20 cellular contexts compared by ENCODE assay signal in genomic region chr5:134534058-134534725, GRCh38. TPM values are rescaled to one million over a fixed set of nuclear protein-coding genes. Genes with fewer than 3 reads are reported as not detected.
DNase-seq lines count a peak whose midpoint lies in the region; ATAC-seq, FAIRE-seq and TF ChIP-seq lines count a peak whose summit lies in the region.
"Had no signal": no experiment of that assay in that cellular context is flagged by ENCODE, and none has a peak within 500 bp of the region (broad histone marks: within the 10 kb centered on the region; RNA-seq: fewer than 3 reads in every experiment).

No MANE protein-coding gene starts in this region.

- TF ChIP-seq POLR2A in GM12878 (IDR thresholded peaks at IDR 0.05; ENCODE audit: low read depth, low read length) = peak; percentile 15; the same call in 1 of the 2 replicates

- peaks cover 82% of the 10 kb centered on the region for H3K79me2 ChIP-seq in GM12878 (ENCODE audit: control insufficient read depth, insufficient read depth, low read length)

- ATAC-seq in GM12878 = no peak

- peaks cover 29% of the 10 kb centered on the region for H3K36me3 ChIP-seq in HUES64 (ENCODE audit: insufficient read depth, low read length)
- peaks cover 11 to 22% of the 10 kb centered on the region in 2 experiments for H3K36me3 ChIP-seq in GM12878 (ENCODE audit: control insufficient read depth in 2 of 2, insufficient read depth in 2 of 2, low read length in 1 of 2)

- no peak overlapping the region for H3K4me3 Mint-ChIP-seq in nephron progenitor cell
- H3K4me3 Mint-ChIP-seq: activated T-helper 1 cell treated with anti-CD3 and anti-CD28 coated beads, Interleukin-12 subunit alpha, Interleukin-12 subunit beta, Interleukin-2, Interleukin-4 antibody, amounts not matched to agents 30 ng/mL and 10 ng/mL and 1 ng/mL, durations not matched to agents 14 hours and 24 hours and 36 hours had no signal

- H3K9me3 ChIP-seq in HUES64 (ENCODE audit: insufficient read depth, low read depth, low read length) (no peaks in the 10 kb centered on the region), GM12878 (replicated peaks; ENCODE audit: control insufficient read depth, insufficient read depth, low read length) (no peaks in the 10 kb centered on the region)
- H3K9me3 ChIP-seq: HAP-1, pancreas, tibial nerve had no signal

- RAD21 ChIA-PET in GM12878 (lab: Charles Lee; ENCODE audit: unreplicated experiment) = interaction anchor here (1.2 to 11.0 kb wide), 3 partner anchors 9 to 53 kb away, joined by 4 to 144 read pairs (median 4); no protein-coding TSS in a partner anchor

- no peak overlapping the region for H2AFZ ChIP-seq in GM12878 (ENCODE audit: control insufficient read depth, low read depth, low read length)

- TF ChIP-seq CTCF in GM12878 (IDR thresholded peaks at IDR 0.05 in 2 of 3, conservative IDR thresholded peaks at IDR 0.05 in 1 of 3; ENCODE audit: control insufficient read depth in 2 of 3, extremely low read depth in 1 of 3, insufficient read depth in 1 of 3, low read depth in 3 of 3, low read length in 3 of 3) (no peak), nephron progenitor cell (IDR thresholded peaks at IDR 0.05) (no peak)

- H3K4me3 ChIP-seq in HUES64 (ENCODE audit: low read length) (no peak overlapping the region), GM12878 (no peak overlapping the region)
- H3K4me3 ChIP-seq: HAP-1, pancreas, SK-N-MC, tibial nerve had no signal

- WGBS in HUES64 = 78% methylated on average over 10 of the region's 10 CpGs
- WGBS in GM12878 (ENCODE audit: insufficient coverage, insufficient replicate concordance, low lambda C conversion rate, missing lambda C conversion rate) = 60% methylated on average over 10 of the region's 10 CpGs

- H3K4me1 Mint-ChIP-seq in nephron progenitor cell = peaks cover 63% of the 10 kb centered on the region

- DNase-seq in NCI-H510A treated with DMSO at 0.1 percent for 48 hours (lab: John Stamatoyannopoulos, UW) (peak; percentile 28), NCI-H510A (lab: John Stamatoyannopoulos, UW) (no peak), GM12878 (ENCODE audit: low read depth, low spot score) (no peak), nephron progenitor cell (no peak), OCI-M2 (lab: John Stamatoyannopoulos, UW; ENCODE audit: unreplicated experiment) (no peak), SW480 (ENCODE audit: low spot score) (no peak)
- no peak for DNase-seq in stimulated activated CD4-positive, alpha-beta T cell treated with anti-CD3 and anti-CD28 coated beads, Interleukin-4, amount 100 ng/mL, for 24 hours
- DNase-seq: DND-41; NCI-H1048; NCI-H748 treated with DMSO at 0.1 percent for 48 hours; pancreas; stimulated activated CD4-positive, alpha-beta T cell treated with anti-CD3 and anti-CD28 coated beads, Interleukin-4, amount 100 ng/mL, for 1 hour had no signal

- in situ Hi-C loops in GM12878 (cut with MboI) = no loop called here

- TF ChIP-seq RAD21 in GM12878 (IDR thresholded peaks at IDR 0.05; ENCODE audit: insufficient read depth, low read depth, low read length) = no peak

- BruUV-seq in GM12878 (replicated peaks; lab: Mats Ljungman, UMichigan) = no TSS peak

- H3K27ac ChIP-seq in HUES64 (ENCODE audit: low read depth, low read length) (peak overlapping the region; percentile 20; the same call in 1 of the 2 replicates), GM12878 (ENCODE audit: control insufficient read depth, insufficient read depth) (no peak overlapping the region)
- H3K27ac ChIP-seq: 22Rv1, HL-60, pancreas, SK-N-MC had no signal

- no peaks in the 10 kb centered on the region for H3K36me3 Mint-ChIP-seq in nephron progenitor cell (ENCODE audit: low read depth)

- CTCF ChIA-PET in GM12878 (lab: Yijun Ruan, JAX) = interaction anchor here (0.9 to 12.2 kb wide), 4 partner anchors 10 to 53 kb away, joined by 3 to 145 read pairs (median 5); no protein-coding TSS in a partner anchor

- no peak overlapping the region for H3K4me2 ChIP-seq in GM12878 (ENCODE audit: control insufficient read depth, insufficient read depth)

- SMC1A ChIA-PET in GM12878 (lab: Charles Lee; ENCODE audit: uncharacterized antibody, unreplicated experiment) = interaction anchor here (0.7 to 13.4 kb wide), 3 partner anchors 10 to 231 kb away, joined by 3 to 148 read pairs (median 3); no protein-coding TSS in a partner anchor

- H3K27me3 Mint-ChIP-seq in nephron progenitor cell (ENCODE audit: low read depth, poor library complexity) = peaks cover 10% of the 10 kb centered on the region

- no peaks in the 10 kb centered on the region; the same call in 1 of the 2 replicates for H4K20me1 ChIP-seq in GM12878 (ENCODE audit: control insufficient read depth, insufficient read depth)

- H3K4me1 ChIP-seq in HUES64 (ENCODE audit: insufficient read depth, low read length) = peaks cover 37% of the 10 kb centered on the region
- peaks cover 29% of the 10 kb centered on the region for H3K4me1 ChIP-seq in GM12878 (ENCODE audit: control insufficient read depth, insufficient read depth, low read length)
- H3K4me1 ChIP-seq: HAP-1 had no signal

- no peak for FAIRE-seq in GM12878 (lab: Jason Lieb, UNC)
- FAIRE-seq: astrocyte, pancreas had no signal

- H3K9ac ChIP-seq in HUES64 (ENCODE audit: low read depth, low read length) = no peak overlapping the region
- no peak overlapping the region for H3K9ac ChIP-seq in GM12878 (ENCODE audit: control insufficient read depth, insufficient read depth, low read length)

- no peaks in the 10 kb centered on the region for H3K27me3 ChIP-seq in HUES64 (ENCODE audit: insufficient read depth, low read length)
- H3K27me3 ChIP-seq in GM12878 (replicated peaks in 1 of 2; ENCODE audit: control insufficient read depth in 2 of 2, insufficient read depth in 2 of 2, low read length in 1 of 2) = no peaks in the 10 kb centered on the region
- H3K27me3 ChIP-seq: pancreas, tibial nerve had no signal

- TF ChIP-seq EP300 in GM12878 (IDR thresholded peaks at IDR 0.05; ENCODE audit: borderline replicate concordance in 1 of 2, control insufficient read depth in 1 of 2, low read depth in 2 of 2, low read length in 2 of 2) = no peak

- POLR2A ChIA-PET in GM12878 (lab: Charles Lee) = interaction anchor here (0.5 to 3.2 kb wide), 4 partner anchors 10 to 511 kb away, joined by 3 to 15 read pairs (median 4); no protein-coding TSS in a partner anchor

- H3K27ac Mint-ChIP-seq in nephron progenitor cell = peak overlapping the region; percentile 57
- H3K27ac Mint-ChIP-seq: activated T-helper 1 cell treated with anti-CD3 and anti-CD28 coated beads, Interleukin-12 subunit alpha, Interleukin-12 subunit beta, Interleukin-2, Interleukin-4 antibody, amounts not matched to agents 30 ng/mL and 10 ng/mL and 1 ng/mL, durations not matched to agents 14 hours and 24 hours and 36 hours had no signal

- intact Hi-C loops in GM12878 (cut with micrococcal nuclease; ENCODE audit: unreplicated experiment) = no loop called here

- no peaks in the 10 kb centered on the region for H3K9me3 Mint-ChIP-seq in nephron progenitor cell
- H3K9me3 Mint-ChIP-seq: activated T-helper 1 cell treated with anti-CD3 and anti-CD28 coated beads, Interleukin-12 subunit alpha, Interleukin-12 subunit beta, Interleukin-2, Interleukin-4 antibody, amounts not matched to agents 30 ng/mL and 10 ng/mL and 1 ng/mL, durations not matched to agents 14 hours and 24 hours and 36 hours had no signal

TF ChIP-seq in GM12878, 131 proteins besides CTCF, POLR2A, EP300 and RAD21 (continues in another document):
- TF ChIP-seq IRF5 (IDR thresholded peaks at IDR 0.05; ENCODE audit: borderline replicate concordance) = no peak
- no peak for TF ChIP-seq ATF3 (IDR thresholded peaks at IDR 0.05; ENCODE audit: borderline replicate concordance, extremely low read depth, low read depth, low read length)

RNA-seq across cellular contexts. Expression of gene JADE2, which starts 8.7 kb away (rescaled TPM):
- 24.0 TPM for polyA plus RNA-seq in HUES64 (2013, experiment 1 of 2)
- 19.8 TPM for polyA plus RNA-seq in HUES64 (2013, experiment 2 of 2)
- 71.9 and 78.0 TPM in 2 replicates for total RNA-seq in GM12878 (2013; cell fraction: nucleolus; rRNA removed)
- total RNA-seq in GM12878 (2014; rRNA removed) = 35.9 and 40.0 TPM in 2 replicates
- 19.9 and 23.6 TPM in 2 replicates for total RNA-seq in GM12878 (2014; rRNA removed; fragmentation: Illumina TruSeq; extraction: Trizol)
- total RNA-seq in GM12878 (2021) = 66.1 and 67.0 TPM in 2 replicates
- 9.3 TPM for polyA plus RNA-seq in GM12878 (2011; ENCODE audit: low read depth)
- polyA plus RNA-seq in GM12878 (2011; rRNA removed) = 18.7 and 31.5 TPM in 2 replicates
- 32.4 and 44.8 TPM in 2 replicates for polyA plus RNA-seq in GM12878 (2011; cell fraction: cytosol; rRNA removed)
- 47.8 and 58.6 TPM in 2 replicates for polyA plus RNA-seq in GM12878 (2011; cell fraction: nucleus; rRNA removed)
- 22.9 and 26.2 TPM in 2 replicates for polyA plus RNA-seq in GM12878 (2012)
- polyA plus RNA-seq in GM12878 (2014; fragmentation: Illumina TruSeq; extraction: Trizol) = 11.3 and 21.2 TPM in 2 replicates
- 1 to 10 TPM; 1.5 to 2.3 TPM for polyA plus RNA-seq in GM12878 (2014; fragmentation: Nextera tagmentation; extraction: Ambion mirVana)
- polyA plus RNA-seq in GM12878 (2014; rRNA removed) = 35.3 and 46.9 TPM in 2 replicates
- 10 to 100 TPM; 13.1 to 15.6 TPM for polyA plus RNA-seq in GM12878 (2016; fragmentation: Nextera tagmentation; extraction: Ambion mirVana)
- polyA minus RNA-seq in GM12878 (2011; rRNA and poly(A)+ RNA removed) = 47.3 and 68.9 TPM in 2 replicates
- 22.5 and 26.8 TPM in 2 replicates for polyA minus RNA-seq in GM12878 (2011; cell fraction: cytosol; rRNA and poly(A)+ RNA removed)
- polyA minus RNA-seq in GM12878 (2011; cell fraction: nucleus; rRNA and poly(A)+ RNA removed) = 21.9 and 35.7 TPM in 2 replicates
